In genomic region chr10:15370741-15371701, GRCh38 we compare ENCODE assay signal across 7 cellular contexts. TPM values are rescaled to one million over a fixed set of nuclear protein-coding genes. Genes with fewer than 3 reads are reported as not detected.
A peak's percentile ranks its signal among the peaks of the same experiment; 100 is the strongest.
DNase-seq lines count a peak whose midpoint lies in the region; ATAC-seq, FAIRE-seq and TF ChIP-seq lines count a peak whose summit lies in the region.

Gene FAM171A1 (minus strand): TSS chr10:15371289. CDS start chr10:15371052, 237 bp downstream.

- no peak for FAIRE-seq in pancreas (lab: Jason Lieb, UNC)

- no peaks in the 10 kb centered on the region for H3K36me3 Mint-ChIP-seq in activated naive CD8-positive, alpha-beta T cell treated with anti-CD3 and anti-CD28 coated beads, Interleukin-2, amount 10 ng/mL, durations not matched to agents 7 days and 5 days

- no peaks in the 10 kb centered on the region for H3F3A ChIP-seq in SK-N-SH (replicated peaks; ENCODE audit: insufficient read depth)

- peak within 1 kb of the TSS; percentile 75 to 79 for H3K4me3 ChIP-seq in SK-N-SH (ENCODE audit: low read depth in 2 of 2, low read length in 1 of 2)
- H3K4me3 ChIP-seq in pancreas, result peak within 1 kb of the TSS; percentile 47 to 63 (median 58)
- peak within 1 kb of the TSS; percentile 63 to 83 for H3K4me3 ChIP-seq in tibial artery

- peak; percentile 40 for TF ChIP-seq CTCF in SK-N-SH (IDR thresholded peaks at IDR 0.05)
- no peak for TF ChIP-seq CTCF in pancreas (IDR thresholded peaks at IDR 0.05)
- peak; percentile 4 to 36 for TF ChIP-seq CTCF in tibial artery (IDR thresholded peaks at IDR 0.05)

- H3K4me1 ChIP-seq in SK-N-SH (ENCODE audit: control insufficient read depth in 1 of 2, insufficient read depth in 2 of 2, low read depth in 1 of 2, low read length in 1 of 2), result peaks cover 0 to 8% of the 10 kb centered on the region in 2 experiments; a peak in 3 of 4 replicates
- no peaks in the 10 kb centered on the region for H3K4me1 ChIP-seq in pancreas
- H3K4me1 ChIP-seq in tibial artery, result peaks cover 0 to 17% (median 9%) of the 10 kb centered on the region in 4 donors

- peak within 1 kb of the TSS; percentile 74; the same call in 1 of the 2 replicates for H2AFZ ChIP-seq in SK-N-SH (ENCODE audit: low read depth)

- H3K27me3 Mint-ChIP-seq in activated naive CD8-positive, alpha-beta T cell treated with anti-CD3 and anti-CD28 coated beads, Interleukin-2, amount 10 ng/mL, durations not matched to agents 7 days and 5 days, result peaks cover 78% of the 10 kb centered on the region

- no peaks in the 10 kb centered on the region for H4K20me1 ChIP-seq in SK-N-SH (ENCODE audit: insufficient read depth)

- peak within 1 kb of the TSS; percentile 13 to 77 for H3K27ac ChIP-seq in SK-N-SH (ENCODE audit: low read depth in 2 of 2, low read length in 1 of 2)
- peak within 1 kb of the TSS in 3 of 4 donors; percentile 44 to 66 (median 65) for H3K27ac ChIP-seq in pancreas
- H3K27ac ChIP-seq in tibial artery, result peak within 1 kb of the TSS; percentile 46 to 65

- intact Hi-C loops in head of caudate nucleus (cut with DNase I) (loop anchor here (5.0 kb wide), 1 partner anchor 114 kb away; no protein-coding TSS in a partner anchor), pancreas (cut with DNase I) (loop anchor here in 2 of 3 donors (5.0 to 10.0 kb wide), 3 partner anchors 114 to 156 kb away; no protein-coding TSS in a partner anchor), tibial artery (cut with DNase I; ENCODE audit: low total_unique reads) (loop anchor here (10.0 kb wide), 1 partner anchor 156 kb away; no protein-coding TSS in a partner anchor)

- H3K27me3 ChIP-seq in SK-N-SH (ENCODE audit: insufficient read depth) (no peaks in the 10 kb centered on the region), pancreas (no peaks in the 10 kb centered on the region), tibial artery (no peaks in the 10 kb centered on the region)

- CTCF ChIA-PET in SK-N-SH (lab: Yijun Ruan, JAX), result interaction anchor here (0.6 to 6.5 kb wide), 21 partner anchors 13 to 271 kb away, joined by 3 to 45 read pairs (median 4); partner anchors contain the start of gene NMT2

- H3K9me3 Mint-ChIP-seq in activated naive CD8-positive, alpha-beta T cell treated with anti-CD3 and anti-CD28 coated beads, Interleukin-2, amount 10 ng/mL, durations not matched to agents 7 days and 5 days, result no peaks in the 10 kb centered on the region

- H3K79me2 ChIP-seq in SK-N-SH (ENCODE audit: insufficient read depth), result peaks cover 41% of the 10 kb centered on the region

- H3K9ac ChIP-seq in SK-N-SH, result peak within 1 kb of the TSS; percentile 73

- no peaks in the 10 kb centered on the region for H3K9me3 ChIP-seq in SK-N-SH
- H3K9me3 ChIP-seq in pancreas, result no peaks in the 10 kb centered on the region
- no peaks in the 10 kb centered on the region for H3K9me3 ChIP-seq in tibial artery

- 45% methylated on average over 4 of the region's 135 CpGs for WGBS in SK-N-SH (ENCODE audit: low lambda C conversion rate)
- WGBS in pancreas, 2 donors, result 1 to 3% methylated on average over 50 to 135 of the region's 135 CpGs

- peak within 1 kb of the TSS; percentile 67 for H3K4me3 Mint-ChIP-seq in activated naive CD8-positive, alpha-beta T cell treated with anti-CD3 and anti-CD28 coated beads, Interleukin-2, amount 10 ng/mL, durations not matched to agents 7 days and 5 days

- peak; percentile 47; the same call in 1 of the 2 replicates for TF ChIP-seq RAD21 in SK-N-SH (IDR thresholded peaks at IDR 0.05; ENCODE audit: low read length)

- no peak for TF ChIP-seq EP300 in SK-N-SH (IDR thresholded peaks at IDR 0.05; ENCODE audit: borderline replicate concordance in 1 of 2, low read depth in 1 of 2, low read length in 1 of 2)

- H3K4me2 ChIP-seq in SK-N-SH, result peak within 1 kb of the TSS; percentile 99

- DNase-seq in SK-N-SH, result peak; percentile 93
- DNase-seq in activated naive CD8-positive, alpha-beta T cell treated with anti-CD3 and anti-CD28 coated beads, Interleukin-2, amount 10 ng/mL, durations not matched to agents 7 days and 5 days, result peak; percentile 77
- peak in 39 of 42 donors; percentile 50 to 90 (median 76) for DNase-seq in head of caudate nucleus
- DNase-seq in pancreas, result peak; percentile 63 to 89 (median 74)
- DNase-seq in tibial artery, result no peak

- no peak within 1 kb of the TSS for H3K27ac Mint-ChIP-seq in activated naive CD8-positive, alpha-beta T cell treated with anti-CD3 and anti-CD28 coated beads, Interleukin-2, amount 10 ng/mL, durations not matched to agents 7 days and 5 days

- ATAC-seq in GM18502 (IDR thresholded peaks at IDR 0.05; ENCODE audit: poor library complexity, unreplicated experiment), result peak; percentile 56
- ATAC-seq in HG02970 (IDR thresholded peaks at IDR 0.05; ENCODE audit: low FRiP score, unreplicated experiment), result peak; percentile 44
- ATAC-seq in activated naive CD8-positive, alpha-beta T cell treated with anti-CD3 and anti-CD28 coated beads, Interleukin-2, amount 10 ng/mL, durations not matched to agents 7 days and 5 days (ENCODE audit: low read depth), result peak; percentile 80
- peak; percentile 79 to 89 (median 88) for ATAC-seq in pancreas

- H3K4me1 Mint-ChIP-seq in activated naive CD8-positive, alpha-beta T cell treated with anti-CD3 and anti-CD28 coated beads, Interleukin-2, amount 10 ng/mL, durations not matched to agents 7 days and 5 days, result peaks cover 4% of the 10 kb centered on the region

- POLR2A ChIA-PET in SK-N-SH (lab: Yijun Ruan, JAX), result no interaction called here
- POLR2A ChIA-PET in activated naive CD8-positive, alpha-beta T cell treated with anti-CD3 and anti-CD28 coated beads, Interleukin-2, amount 10 ng/mL, durations not matched to agents 7 days and 5 days (lab: Charles Lee), result interaction anchor here (0.6 to 1.3 kb wide), 2 partner anchors 170 to 202 kb away, joined by 3 read pairs; partner anchors contain the start of gene NMT2

- H3K9me2 ChIP-seq in SK-N-SH, result no peaks in the 10 kb centered on the region

- H3K36me3 ChIP-seq in SK-N-SH (replicated peaks in 1 of 2; ENCODE audit: control insufficient read depth in 1 of 2, insufficient read depth in 2 of 2, low read length in 1 of 2) (no peaks in the 10 kb centered on the region), pancreas (no peaks in the 10 kb centered on the region), tibial artery (no peaks in the 10 kb centered on the region)

TF ChIP-seq in SK-N-SH, 30 proteins besides CTCF, POLR2A, EP300 and RAD21:
- TF ChIP-seq MAX (IDR thresholded peaks at IDR 0.05; ENCODE audit: low read depth), result 0 out of 2 replicates have a peak, but pooled peaks have one; percentile 9
- no peak for TF ChIP-seq FOSL2 (IDR thresholded peaks at IDR 0.05; ENCODE audit: borderline replicate concordance, low read depth)
- no peak for TF ChIP-seq NRF1 (IDR thresholded peaks at IDR 0.05; ENCODE audit: low read depth, low read length)
- TF ChIP-seq RFX5 (IDR thresholded peaks at IDR 0.05; ENCODE audit: low read length), result no peak
- TF ChIP-seq SMC3 (IDR thresholded peaks at IDR 0.05; ENCODE audit: low read depth, low read length), result peak; percentile 54
- TF ChIP-seq ELF1 (IDR thresholded peaks at IDR 0.05), result no peak
TF ChIP-seq in SK-N-SH: peak in this region for 2.

RNA-seq across cellular contexts. Expression of gene FAM171A1, which starts in this region (rescaled TPM):
- polyA plus RNA-seq in SK-N-SH (2012; rRNA removed) (17.2 and 26.3 TPM in 2 replicates), pancreas (10 to 100 TPM; 12.4 to 21.1 TPM)
- polyA plus RNA-seq in SK-N-SH (2012; cell fraction: cytosol; rRNA removed), result 22.5 and 25.7 TPM in 2 replicates
- polyA plus RNA-seq in SK-N-SH (2012; cell fraction: nucleus; rRNA removed), result 16.8 and 17.2 TPM in 2 replicates
- total RNA-seq in activated naive CD8-positive, alpha-beta T cell treated with anti-CD3 and anti-CD28 coated beads, Interleukin-2, amount 10 ng/mL, durations not matched to agents 7 days and 5 days, result 1 to 10 TPM; 7.0 to 8.0 TPM
- total RNA-seq in pancreas, result 10 to 100 TPM; 17.8 to 34.1 (median 21.9) TPM

Comparison
In these comparisons a context has a peak if more than half of its experiments do, and no peak if none do; other contexts are left out.
1. DNase-seq: peak in SK-N-SH (single experiment), activated naive CD8-positive, alpha-beta T cell treated with anti-CD3 and anti-CD28 coated beads, Interleukin-2, amount 10 ng/mL, durations not matched to agents 7 days and 5 days (single experiment), head of caudate nucleus (39 of 42) and pancreas (6 of 6); none in tibial artery (0 of 2).
2. CTCF ChIP-seq: peak in SK-N-SH (single experiment) and tibial artery (2 of 2); none in pancreas (0 of 4).
3. Peak in every context shown above with its lines, with median percentiles within 50 percentile points of each other: ATAC-seq, H3K27ac ChIP-seq and H3K4me3 ChIP-seq.